9 cellular contexts compared by ENCODE assay signal in genomic region chr3:197454014-197454413, GRCh38.
DNase-seq lines count a peak whose midpoint lies in the region; ATAC-seq, FAIRE-seq and TF ChIP-seq lines count a peak whose summit lies in the region.
"Had no signal": no experiment of that assay in that cellular context is flagged by ENCODE, and none has a peak within 500 bp of the region (broad histone marks: within the 10 kb centered on the region; RNA-seq: fewer than 3 reads in every experiment).

No MANE protein-coding gene starts in this region.

- TF ChIP-seq EP300 in HepG2 (IDR thresholded peaks at IDR 0.05; ENCODE audit: low read depth in 2 of 2, low read length in 2 of 2): no peak
- TF ChIP-seq EP300 in HepG2 (CRISPR knock-in tag; IDR thresholded peaks at IDR 0.05; ENCODE audit: borderline replicate concordance): no peak

- H3K27me3 Mint-ChIP-seq in CD4-positive, alpha-beta T cell: no peaks in the 10 kb centered on the region
- H3K27me3 Mint-ChIP-seq in T-cell: peaks cover 0 to 1% of the 10 kb centered on the region in 2 donors

- no peak overlapping the region for H3K27ac ChIP-seq in CD4-positive, alpha-beta T cell (ENCODE audit: low read depth, low read length)
- H3K27ac ChIP-seq in HepG2 (ENCODE audit: extremely low read length, insufficient read depth, low read length): no peak overlapping the region

- POLR2A ChIA-PET in CD4-positive, alpha-beta T cell (lab: Charles Lee): interaction anchor here (0.6 kb wide), 1 partner anchor 157 kb away, joined by 3 read pairs; no protein-coding TSS in a partner anchor
- POLR2A ChIA-PET in T-cell (lab: Charles Lee) (no interaction called here), HepG2 (lab: Yijun Ruan, JAX) (interaction anchor here (0.7 to 1.3 kb wide), 4 partner anchors 13 to 156 kb away, joined by 3 to 4 read pairs (median 3); no protein-coding TSS in a partner anchor)

- no peak for TF ChIP-seq CTCF in CD4-positive, alpha-beta T cell (IDR thresholded peaks at IDR 0.05)
- TF ChIP-seq CTCF in GM12873 (IDR thresholded peaks at IDR 0.05; ENCODE audit: insufficient read depth, low read depth, low read length, missing control alignments) (peak; percentile 50), HepG2 (CRISPR knock-in tag; IDR thresholded peaks at IDR 0.05) (peak; percentile 72)

- H3K4me1 ChIP-seq in HepG2 (ENCODE audit: insufficient read depth, low read length): peaks cover 38% of the 10 kb centered on the region

- no TSS peak for BruUV-seq in HepG2 (replicated peaks; lab: Mats Ljungman, UMichigan)

- no peak overlapping the region for H3K4me3 ChIP-seq in HepG2 (replicated peaks in 1 of 3; ENCODE audit: insufficient read depth in 1 of 3, low read depth in 2 of 3, low read length in 3 of 3)

- CTCF ChIA-PET in CD4-positive, alpha-beta T cell (lab: Charles Lee): interaction anchor here (1.1 kb wide), 1 partner anchor 196 kb away, joined by 5 read pairs; no protein-coding TSS in a partner anchor
- CTCF ChIA-PET in T-cell (lab: Charles Lee): interaction anchor here (0.5 to 1.4 kb wide), 5 partner anchors 21 to 229 kb away, joined by 3 to 5 read pairs (median 4); no protein-coding TSS in a partner anchor
- CTCF ChIA-PET in HepG2 (lab: Yijun Ruan, JAX; ENCODE audit: low intra/inter-chr PET ratio, low total read pairs): interaction anchor here (1.5 kb wide), 1 partner anchor 197 kb away, joined by 4 read pairs; no protein-coding TSS in a partner anchor

- intact Hi-C loops in CD4-positive, alpha-beta T cell (cut with DNase I, micrococcal nuclease): no loop called here
- intact Hi-C loops in HepG2 (cut with micrococcal nuclease; ENCODE audit: unreplicated experiment): no loop called here

- peak; percentile 84 for FAIRE-seq in HepG2 (lab: Jason Lieb, UNC)

- H3K27me3 ChIP-seq in CD4-positive, alpha-beta T cell (ENCODE audit: control insufficient read depth, insufficient read depth, low read length): no peaks in the 10 kb centered on the region
- no peaks in the 10 kb centered on the region for H3K27me3 ChIP-seq in HepG2 (ENCODE audit: control insufficient read depth in 1 of 2, insufficient read depth in 2 of 2, low read length in 2 of 2)

- no peaks in the 10 kb centered on the region for H3K9me3 Mint-ChIP-seq in CD4-positive, alpha-beta T cell
- no peaks in the 10 kb centered on the region for H3K9me3 Mint-ChIP-seq in T-cell
- H3K9me3 Mint-ChIP-seq: WTC11 had no signal

- H3K36me3 Mint-ChIP-seq in CD4-positive, alpha-beta T cell (ENCODE audit: low read depth): no peaks in the 10 kb centered on the region
- no peaks in the 10 kb centered on the region for H3K36me3 Mint-ChIP-seq in T-cell
- H3K36me3 Mint-ChIP-seq: WTC11 had no signal

- no peak overlapping the region for H3K4me2 ChIP-seq in HepG2 (ENCODE audit: low read depth, low read length)

- H3K36me3 ChIP-seq in HepG2 (replicated peaks in 1 of 2; ENCODE audit: control insufficient read depth in 1 of 2, insufficient read depth in 2 of 2, low read length in 2 of 2): no peaks in the 10 kb centered on the region

- H3K9me3 ChIP-seq in CD4-positive, alpha-beta T cell (ENCODE audit: control insufficient read depth, low read length): no peaks in the 10 kb centered on the region
- no peaks in the 10 kb centered on the region for H3K9me3 ChIP-seq in HepG2 (ENCODE audit: low read length)

- no peak for DNase-seq in CD4-positive, alpha-beta T cell
- DNase-seq in T-cell: peak in 1 of 34 experiments; percentile 8
- peak; percentile 49 for DNase-seq in HepG2 (ENCODE audit: low spot score)
- DNase-seq in activated T-cell treated with anti-CD3 and anti-CD28 coated beads for 4 hours: no peak
- DNase-seq in SKM-1 treated with dmso at 0.1 percent for 144 hours (lab: John Stamatoyannopoulos, UW; ENCODE audit: unreplicated experiment): no peak

- peaks cover 3% of the 10 kb centered on the region for H3K79me2 ChIP-seq in HepG2 (ENCODE audit: insufficient read depth, low read length)

- TF ChIP-seq POLR2A in HepG2 (IDR thresholded peaks at IDR 0.05; ENCODE audit: insufficient read depth in 1 of 2, low read depth in 2 of 2, low read length in 2 of 2): no peak

- peak; percentile 37 for ATAC-seq in CD4-positive, alpha-beta T cell (ENCODE audit: poor library complexity)
- peak; percentile 45 to 74 (median 48) for ATAC-seq in T-cell (replicated peaks in 1 of 4)
- peak; percentile 25; the same call in 2 of the 3 replicates for ATAC-seq in HepG2
- ATAC-seq in HG03196 (IDR thresholded peaks at IDR 0.05; ENCODE audit: unreplicated experiment): no peak
- no peak for ATAC-seq in GM19455 (IDR thresholded peaks at IDR 0.05; ENCODE audit: unreplicated experiment)
- ATAC-seq: WTC11 had no signal

- H4K20me1 ChIP-seq in HepG2 (ENCODE audit: insufficient read depth, low read length): no peaks in the 10 kb centered on the region

- no peak overlapping the region for H2AFZ ChIP-seq in HepG2 (ENCODE audit: low read length)

- WGBS in HepG2 (ENCODE audit: low lambda C conversion rate): 32% methylated on average over 3 of the region's 3 CpGs

- peak overlapping the region; percentile 2 for H3K27ac Mint-ChIP-seq in CD4-positive, alpha-beta T cell
- H3K27ac Mint-ChIP-seq in T-cell: no peak overlapping the region
- H3K27ac Mint-ChIP-seq: WTC11 had no signal

- H3K9ac ChIP-seq in HepG2 (ENCODE audit: insufficient read depth, low read depth, low read length): no peak overlapping the region

- H3K4me1 Mint-ChIP-seq in CD4-positive, alpha-beta T cell (ENCODE audit: low read depth): peaks cover 24% of the 10 kb centered on the region
- H3K4me1 Mint-ChIP-seq in T-cell: peaks cover 16 to 23% (median 20%) of the 10 kb centered on the region in 3 donors

- peak overlapping the region; percentile 75 for H3K4me3 Mint-ChIP-seq in CD4-positive, alpha-beta T cell
- peak overlapping the region in 2 of 3 donors; percentile 0 to 18 for H3K4me3 Mint-ChIP-seq in T-cell
- H3K4me3 Mint-ChIP-seq: WTC11 had no signal

- in situ Hi-C loops in HepG2 (cut with HindIII; ENCODE audit: extremely low pct_ligation_motif_present, low pct_unique_long_range_greater_than_20kb): loop anchor here (10.0 kb wide), 1 partner anchor 189 kb away; no protein-coding TSS in a partner anchor

- TF ChIP-seq RAD21 in HepG2 (CRISPR knock-in tag; IDR thresholded peaks at IDR 0.05): peak; percentile 61; the same call in 1 of the 2 replicates

TF ChIP-seq in HepG2, 621 proteins besides CTCF, POLR2A, EP300 and RAD21:
- TF ChIP-seq STAG1 (CRISPR knock-in tag; IDR thresholded peaks at IDR 0.05): peak; percentile 88
- TF ChIP-seq SMC3 (IDR thresholded peaks at IDR 0.05; ENCODE audit: low read length): peak; percentile 89
- peak; percentile 12; the same call in 1 of the 2 replicates for TF ChIP-seq SAP130 (CRISPR knock-in tag; IDR thresholded peaks at IDR 0.05; ENCODE audit: low read depth)
- TF ChIP-seq HIC2 (CRISPR knock-in tag; IDR thresholded peaks at IDR 0.05; ENCODE audit: low read depth): no peak

Comparison
In these comparisons a context has a peak if more than half of its experiments do, and no peak if none do; other contexts are left out.
1. ATAC-seq: peak in CD4-positive, alpha-beta T cell (single experiment), T-cell (4 of 4) and HepG2 (single experiment); none in HG03196 (single experiment) and GM19455 (single experiment).
2. POLR2A ChIA-PET loops: an anchor here in CD4-positive, alpha-beta T cell (0.6 kb wide) and HepG2 (0.7 to 1.3 kb wide); none called in T-cell.